Comparison of ENCODE assay signal across 22 cellular contexts in the genomic region with DNA sequence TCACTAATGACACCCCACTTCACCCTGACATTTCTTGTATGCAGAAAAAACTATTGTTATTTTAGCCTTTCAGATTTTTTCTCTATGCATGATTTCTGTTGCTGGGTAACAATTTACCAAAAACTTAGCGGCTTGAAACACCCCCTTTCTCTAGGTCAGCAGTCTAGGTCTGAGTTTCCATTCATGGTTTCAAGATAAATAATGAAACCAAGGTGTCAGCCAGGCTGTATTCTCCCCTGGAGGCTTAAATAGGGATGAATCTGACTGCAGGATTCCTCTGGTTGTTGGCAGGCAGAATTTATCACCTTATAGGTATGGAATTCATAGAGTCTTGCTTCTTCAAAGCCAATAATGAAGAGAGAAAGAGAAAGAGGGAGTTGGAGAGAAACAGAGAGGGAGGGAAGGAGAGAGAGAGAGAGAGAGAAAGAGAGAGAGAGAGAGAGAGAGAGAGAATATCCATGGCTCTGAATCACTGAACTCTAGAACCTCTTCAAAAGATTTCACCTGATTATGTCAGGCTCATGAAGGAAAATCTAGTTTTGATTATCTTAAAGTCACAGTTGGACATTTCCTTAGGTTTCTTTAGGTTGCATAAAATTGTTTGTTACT.
A peak's percentile ranks its signal among the peaks of the same experiment; 100 is the strongest.
DNase-seq lines count a peak whose midpoint lies in the region; ATAC-seq, FAIRE-seq and TF ChIP-seq lines count a peak whose summit lies in the region.
"Had no signal": no experiment of that assay in that cellular context is flagged by ENCODE, and none has a peak within 500 bp of the region (broad histone marks: within the 10 kb centered on the region; RNA-seq: fewer than 3 reads in every experiment).

No MANE protein-coding gene starts in this region.

- ATAC-seq in GM18870 (IDR thresholded peaks at IDR 0.05; ENCODE audit: unreplicated experiment), result peak; percentile 73
- ATAC-seq in HG02798 (IDR thresholded peaks at IDR 0.05; ENCODE audit: poor library complexity, unreplicated experiment), result peak; percentile 81
- peak; percentile 69 for ATAC-seq in HG03354 (IDR thresholded peaks at IDR 0.05; ENCODE audit: poor library complexity, severe bottlenecking, unreplicated experiment)
- no peak for ATAC-seq in GM18861 (IDR thresholded peaks at IDR 0.05; ENCODE audit: unreplicated experiment)

- no peak overlapping the region for H3K4me3 Mint-ChIP-seq in HFFc6
- H3K4me3 Mint-ChIP-seq: CD4-positive, CD25-positive, alpha-beta regulatory T cell; T-helper 1 cell treated with Interleukin-12 subunit alpha and Interleukin-12 subunit beta and Interleukin-4 antibody, amounts not matched to agents 30 μg/mL and 1 μg/mL, for 36 hours had no signal

- no peaks in the 10 kb centered on the region for H3K27me3 Mint-ChIP-seq in HFFc6 (ENCODE audit: insufficient read depth)
- H3K27me3 Mint-ChIP-seq: CD4-positive, CD25-positive, alpha-beta regulatory T cell had no signal

- H3K36me3 Mint-ChIP-seq in HFFc6 (ENCODE audit: low read depth), result no peaks in the 10 kb centered on the region
- H3K36me3 Mint-ChIP-seq: CD4-positive, CD25-positive, alpha-beta regulatory T cell had no signal

- H3K9me3 Mint-ChIP-seq in HFFc6, result peaks cover 34% of the 10 kb centered on the region

- H3K27ac Mint-ChIP-seq in HFFc6, result no peak overlapping the region
- H3K27ac Mint-ChIP-seq: CD4-positive, CD25-positive, alpha-beta regulatory T cell; T-helper 1 cell treated with Interleukin-12 subunit alpha and Interleukin-12 subunit beta and Interleukin-4 antibody, amounts not matched to agents 30 μg/mL and 1 μg/mL, for 36 hours had no signal

- DNase-seq in RPMI8226 (peak; percentile 3), frontal cortex (ENCODE audit: low spot score in 2 of 2) (no peak), HFFc6 (no peak)
- DNase-seq in activated naive CD4-positive, alpha-beta T cell treated with anti-CD3 and anti-CD28 coated beads, Interleukin-2, amount 50 U/mL, for 16 hours, result no peak
- DNase-seq: CD4-positive, CD25-positive, alpha-beta regulatory T cell; DMS79; GOT3; HCEC 1CT; KG1; NCI-H1694; NCI-H2081; NCI-H2171 treated with DMSO at 0.1 percent for 48 hours; NCI-H524 treated with DMSO at 0.1 percent for 48 hours; Right ventricle myocardium superior; T1000 had no signal

- no peak for TF ChIP-seq CTCF in HFFc6 (IDR thresholded peaks at IDR 0.05)

- FAIRE-seq in frontal cortex (lab: Jason Lieb, UNC), result no peak
- FAIRE-seq: GM12891, HTR-8/SVneo had no signal

- no peaks in the 10 kb centered on the region for H3K4me1 Mint-ChIP-seq in HFFc6 (ENCODE audit: low read depth)
- H3K4me1 Mint-ChIP-seq: CD4-positive, CD25-positive, alpha-beta regulatory T cell had no signal
